In genomic region chr2:41853427-41854191, GRCh38 we compare ENCODE assay signal across 7 cellular contexts.
DNase-seq lines count a peak whose midpoint lies in the region; ATAC-seq and TF ChIP-seq lines count a peak whose summit lies in the region.

No MANE protein-coding gene starts in this region.

- H3K36me3 ChIP-seq in fibroblast of lung (ENCODE audit: control insufficient read depth, insufficient read depth, low read length) = no peaks in the 10 kb centered on the region

- no peaks in the 10 kb centered on the region for H3K27me3 ChIP-seq in fibroblast of lung (ENCODE audit: control insufficient read depth, insufficient read depth, low read length)

- no peak overlapping the region for H3K9ac ChIP-seq in fibroblast of lung (ENCODE audit: insufficient read depth, low read length)

- in situ Hi-C loops in SK-MEL-5 (cut with HindIII; ENCODE audit: low pct_unique_long_range_greater_than_20kb, low sequenced_read_pairs) = loop anchor here (10.0 kb wide), 1 partner anchor 231 kb away; no protein-coding TSS in a partner anchor

- DNase-seq in EH (ENCODE audit: low read depth) (peak; percentile 61), HuH-7 (ENCODE audit: low spot score) (peak; percentile 22), SK-MEL-5 (ENCODE audit: low read depth, low spot score) (peak; percentile 77), fibroblast of lung (ENCODE audit: low read depth in 2 of 2) (peak; percentile 49 to 74), nucleus accumbens (lab: John Stamatoyannopoulos, UW) (peak in 30 of 56 donors; percentile 4 to 68 (median 18))
- no peak for DNase-seq in effector CD4-positive, alpha-beta T cell

- ATAC-seq in HG03571 (IDR thresholded peaks at IDR 0.05; ENCODE audit: unreplicated experiment) = no peak

- H4K20me1 ChIP-seq in fibroblast of lung (ENCODE audit: control insufficient read depth, extremely low read depth, insufficient read depth, low read length) = no peaks in the 10 kb centered on the region

- H3K79me2 ChIP-seq in fibroblast of lung (ENCODE audit: control insufficient read depth, insufficient read depth, low read length) = no peaks in the 10 kb centered on the region

- no peak overlapping the region for H3K27ac ChIP-seq in fibroblast of lung (ENCODE audit: insufficient read depth, low read length)

- H2AFZ ChIP-seq in fibroblast of lung (ENCODE audit: low read length) = no peak overlapping the region

- H3K4me3 ChIP-seq in fibroblast of lung (replicated peaks in 1 of 4; ENCODE audit: control extremely low read depth in 1 of 4, insufficient read depth in 1 of 4, low read depth in 3 of 4, low read length in 4 of 4) = no peak overlapping the region

- H3K9me3 ChIP-seq in fibroblast of lung (ENCODE audit: control insufficient read depth, insufficient read depth, low read depth, low read length) = no peaks in the 10 kb centered on the region

- H3K4me1 ChIP-seq in fibroblast of lung (ENCODE audit: control insufficient read depth, extremely low read depth, insufficient read depth, low read length) = no peaks in the 10 kb centered on the region

- TF ChIP-seq CTCF in fibroblast of lung (conservative IDR thresholded peaks at IDR 0.05 in 1 of 2, IDR thresholded peaks at IDR 0.05 in 1 of 2; ENCODE audit: low read depth in 1 of 2, low read length in 2 of 2) = peak; percentile 72 to 73

- H3K4me2 ChIP-seq in fibroblast of lung (ENCODE audit: extremely low read depth, insufficient read depth, low read length) = no peak overlapping the region
